27 cellular contexts compared by ENCODE assay signal in genomic region chr6:45773906-45774305, GRCh38.
"Had no signal": no experiment of that assay in that cellular context is flagged by ENCODE, and none has a peak within 500 bp of the region (broad histone marks: within the 10 kb centered on the region; RNA-seq: fewer than 3 reads in every experiment).

No MANE protein-coding gene starts in this region.

- H3K9me3 ChIP-seq: neutrophil, pancreas, psoas muscle, right lobe of liver, sigmoid colon, suprapubic skin, testis, tibial artery, transverse colon, upper lobe of right lung, uterus had no signal

- H3K27me3 ChIP-seq: pancreas, right lobe of liver, sigmoid colon, suprapubic skin, testis, tibial artery, transverse colon, upper lobe of right lung, uterus had no signal

- H3K27ac ChIP-seq: neutrophil, pancreas, psoas muscle, right lobe of liver, sigmoid colon, suprapubic skin, testis, tibial artery, transverse colon, upper lobe of right lung, uterus had no signal

- H3K4me3 ChIP-seq: pancreas, psoas muscle, right lobe of liver, sigmoid colon, suprapubic skin, testis, tibial artery, transverse colon, upper lobe of right lung, uterus had no signal

- ATAC-seq: naive thymus-derived CD8-positive, alpha-beta T cell; natural killer cell treated with Interleukin-12 subunit alpha and Interleukin-12 subunit beta and Interleukin-15 and Interleukin-18, amount 100 ng/mL, for 72 hours; pancreas; psoas muscle; right cardiac atrium; stimulated activated memory B cell treated with anti-CD40 and anti-IgM and Interleukin-4, amounts not matched to agents 10 μg/mL and 1 μg/mL and 100 μg/mL, for 72 hours; stimulated activated naive CD8-positive, alpha-beta T cell treated with anti-CD3 and anti-CD28 coated beads, Interleukin-15, amount 100 ng/mL, for 72 hours; stimulated activated naive CD8-positive, alpha-beta T cell treated with anti-CD3 and anti-CD28 coated beads, Interleukin-15, Interleukin-2, amounts not matched to agents 100 U/mL and 50 U/mL, for 24 hours; upper lobe of right lung had no signal

- H3K36me3 ChIP-seq: neutrophil, pancreas, right lobe of liver, sigmoid colon, suprapubic skin, tibial artery, transverse colon, upper lobe of right lung, uterus had no signal

- DNase-seq: naive thymus-derived CD8-positive, alpha-beta T cell; nephron progenitor cell; nucleus accumbens; pancreas; psoas muscle; right cardiac atrium; right lobe of liver; sigmoid colon; small intestine; stimulated activated CD4-positive, alpha-beta T cell treated with anti-CD3 and anti-CD28 coated beads, Interleukin-15, amount 100 ng/mL, for 24 hours; stimulated activated CD4-positive, alpha-beta T cell treated with anti-CD3 and anti-CD28 coated beads, Interleukin-2, amount 100 ng/mL, for 24 hours; stimulated activated CD4-positive, alpha-beta T cell treated with anti-CD3 and anti-CD28 coated beads, Interleukin-4, amount 100 ng/mL, for 1 hour; stimulated activated CD4-positive, alpha-beta T cell treated with anti-CD3 and anti-CD28 coated beads, Interleukin-4, amount 100 ng/mL, for 4 hours; stimulated activated CD8-positive, alpha-beta memory T cell treated with anti-CD3 and anti-CD28 coated beads, Interleukin-4, amount 100 ng/mL, for 48 hours; stimulated activated naive CD4-positive, alpha-beta T cell; stimulated activated naive CD8-positive, alpha-beta T cell treated with anti-CD3 and anti-CD28 coated beads, Interleukin-15, amount 100 ng/mL, for 72 hours; stimulated activated naive CD8-positive, alpha-beta T cell treated with anti-CD3 and anti-CD28 coated beads, Interleukin-15, Interleukin-2, amounts not matched to agents 100 U/mL and 50 U/mL, for 24 hours; substantia nigra; testis; tibial artery; transverse colon; upper lobe of right lung; uterus had no signal
